10 cellular contexts compared by ENCODE assay signal in genomic region chr1:32181563-32181962, GRCh38. TPM values are rescaled to one million over a fixed set of nuclear protein-coding genes. Genes with fewer than 3 reads are reported as not detected.
DNase-seq lines count a peak whose midpoint lies in the region; ATAC-seq and TF ChIP-seq lines count a peak whose summit lies in the region.
"Had no signal": no experiment of that assay in that cellular context is flagged by ENCODE, and none has a peak within 500 bp of the region (broad histone marks: within the 10 kb centered on the region; RNA-seq: fewer than 3 reads in every experiment).

No MANE protein-coding gene starts in this region.

- no peak overlapping the region for H3K27ac ChIP-seq in left lung
- no peak overlapping the region for H3K27ac ChIP-seq in thoracic aorta

- no peak for ATAC-seq in activated T-cell treated with anti-CD3 and anti-CD28 coated beads, Interleukin-2, amount 50 U/mL, for 72 hours (replicated peaks in 1 of 2)
- ATAC-seq in left lung, result no peak
- ATAC-seq in thoracic aorta (ENCODE audit: insufficient number of reproducible peaks, low FRiP score, low read depth), result no peak
- no peak for ATAC-seq in GM18870 (IDR thresholded peaks at IDR 0.05; ENCODE audit: unreplicated experiment)

- H3K4me1 ChIP-seq in left lung (peaks cover 21 to 63% of the 10 kb centered on the region in 2 donors), thoracic aorta (ENCODE audit: control insufficient read depth in 1 of 2, low read depth in 2 of 2) (peaks cover 20 to 55% of the 10 kb centered on the region in 2 donors)

- H3K9me3 ChIP-seq in left lung (no peaks in the 10 kb centered on the region), thoracic aorta (no peaks in the 10 kb centered on the region)

- TF ChIP-seq CTCF in left lung (IDR thresholded peaks at IDR 0.05) (no peak), thoracic aorta (IDR thresholded peaks at IDR 0.05) (no peak)

- peaks cover 33 to 51% of the 10 kb centered on the region in 2 donors for H3K36me3 Mint-ChIP-seq in activated T-cell treated with anti-CD3 and anti-CD28 coated beads, Interleukin-2, amount 50 U/mL, for 72 hours (ENCODE audit: insufficient read depth in 2 of 2)
- H3K36me3 Mint-ChIP-seq in activated naive CD8-positive, alpha-beta T cell treated with anti-CD3 and anti-CD28 coated beads for 36 hours, result peaks cover 55% of the 10 kb centered on the region

- peak overlapping the region; percentile 98 to 99 for H3K4me3 Mint-ChIP-seq in activated T-cell treated with anti-CD3 and anti-CD28 coated beads, Interleukin-2, amount 50 U/mL, for 72 hours
- peak overlapping the region; percentile 95 for H3K4me3 Mint-ChIP-seq in activated naive CD8-positive, alpha-beta T cell treated with anti-CD3 and anti-CD28 coated beads for 36 hours

- intact Hi-C loops in left lung (cut with DNase I), result no loop called here

- H3K27me3 ChIP-seq in left lung (no peaks in the 10 kb centered on the region), thoracic aorta (replicated peaks; ENCODE audit: insufficient read depth) (no peaks in the 10 kb centered on the region)

- H3K27ac Mint-ChIP-seq in activated T-cell treated with anti-CD3 and anti-CD28 coated beads, Interleukin-2, amount 50 U/mL, for 72 hours, result peak overlapping the region; percentile 98
- peak overlapping the region; percentile 96 for H3K27ac Mint-ChIP-seq in activated naive CD8-positive, alpha-beta T cell treated with anti-CD3 and anti-CD28 coated beads for 36 hours

- no peaks in the 10 kb centered on the region for H3K27me3 Mint-ChIP-seq in activated T-cell treated with anti-CD3 and anti-CD28 coated beads, Interleukin-2, amount 50 U/mL, for 72 hours (ENCODE audit: low read depth)
- no peaks in the 10 kb centered on the region for H3K27me3 Mint-ChIP-seq in activated naive CD8-positive, alpha-beta T cell treated with anti-CD3 and anti-CD28 coated beads for 36 hours

- H3K36me3 ChIP-seq in left lung, result peaks cover 0 to 51% of the 10 kb centered on the region in 2 donors
- H3K36me3 ChIP-seq in thoracic aorta, result peaks cover 11% of the 10 kb centered on the region

- DNase-seq in activated T-cell treated with anti-CD3 and anti-CD28 coated beads, Interleukin-2, amount 50 U/mL, for 72 hours, result no peak
- no peak for DNase-seq in activated T-cell treated with anti-CD3 and anti-CD28 coated beads, Interleukin-2, amount 50 U/mL, for 48 hours
- no peak for DNase-seq in activated naive CD8-positive, alpha-beta T cell treated with anti-CD3 and anti-CD28 coated beads for 36 hours
- DNase-seq in left lung, result no peak
- DNase-seq in thoracic aorta (ENCODE audit: low spot score), result no peak
- no peak for DNase-seq in HuH-7.5 (ENCODE audit: low spot score)
- no peak for DNase-seq in NCI-H1092 treated with DMSO at 0.1 percent for 48 hours (lab: John Stamatoyannopoulos, UW)
- DNase-seq: activated effector memory CD4-positive, alpha-beta T cell treated with Interleukin-2 at 50 U/mL for 16 hours; RPMI8226 had no signal

- H3K4me1 Mint-ChIP-seq in activated T-cell treated with anti-CD3 and anti-CD28 coated beads, Interleukin-2, amount 50 U/mL, for 72 hours (ENCODE audit: low read depth), result peaks cover 69% of the 10 kb centered on the region
- peaks cover 56% of the 10 kb centered on the region for H3K4me1 Mint-ChIP-seq in activated naive CD8-positive, alpha-beta T cell treated with anti-CD3 and anti-CD28 coated beads for 36 hours

- H3K9me3 Mint-ChIP-seq in activated T-cell treated with anti-CD3 and anti-CD28 coated beads, Interleukin-2, amount 50 U/mL, for 72 hours, result no peaks in the 10 kb centered on the region
- H3K9me3 Mint-ChIP-seq in activated naive CD8-positive, alpha-beta T cell treated with anti-CD3 and anti-CD28 coated beads for 36 hours, result no peaks in the 10 kb centered on the region

- H3K4me3 ChIP-seq in left lung, result peak overlapping the region; percentile 62 to 80
- peak overlapping the region; percentile 82 for H3K4me3 ChIP-seq in thoracic aorta

RNA-seq across cellular contexts. Expression of gene TXLNA, which starts 2.1 kb away (rescaled TPM):
- total RNA-seq in activated T-cell treated with anti-CD3 and anti-CD28 coated beads, Interleukin-2, amount 50 U/mL, for 72 hours, result 100 to 1,000 TPM in 1 of 2 donors, 10 to 100 TPM in 1; 97.1 to 113 TPM
- 10 to 100 TPM; 84.0 to 84.4 TPM for total RNA-seq in activated naive CD8-positive, alpha-beta T cell treated with anti-CD3 and anti-CD28 coated beads for 36 hours
- 10 to 100 TPM; 54.0 to 56.4 TPM for total RNA-seq in left lung
- 10 to 100 TPM; 57.5 to 89.5 TPM for total RNA-seq in thoracic aorta

RNA-seq across cellular contexts. Expression of gene CCDC28B, which starts 18.8 kb away (rescaled TPM):
- total RNA-seq in activated T-cell treated with anti-CD3 and anti-CD28 coated beads, Interleukin-2, amount 50 U/mL, for 72 hours, result 10 to 100 TPM; 20.0 to 24.6 TPM
- 10 to 100 TPM; 29.0 to 29.1 TPM for total RNA-seq in activated naive CD8-positive, alpha-beta T cell treated with anti-CD3 and anti-CD28 coated beads for 36 hours
- 1 to 10 TPM; 7.2 to 9.0 TPM for total RNA-seq in left lung
- total RNA-seq in thoracic aorta, result 1 to 10 TPM in 1 of 2 donors, not detected in 1; 2.0 TPM

RNA-seq across cellular contexts. Expression of gene IQCC, which starts 23.9 kb away (rescaled TPM):
- total RNA-seq in activated T-cell treated with anti-CD3 and anti-CD28 coated beads, Interleukin-2, amount 50 U/mL, for 72 hours, result 1 to 10 TPM; 3.7 to 4.6 TPM
- 1 to 10 TPM; 4.8 to 5.0 TPM for total RNA-seq in activated naive CD8-positive, alpha-beta T cell treated with anti-CD3 and anti-CD28 coated beads for 36 hours
- 1 to 10 TPM; 1.9 to 2.3 TPM for total RNA-seq in left lung
- total RNA-seq in thoracic aorta, result 1 to 10 TPM in 1 of 2 donors, not detected in 1; 1.4 TPM

RNA-seq across cellular contexts. Expression of gene DCDC2B, which starts 27.3 kb away (rescaled TPM):
- under 1 TPM in 1 of 2 donors, not detected in 1; 0.21 TPM for total RNA-seq in activated T-cell treated with anti-CD3 and anti-CD28 coated beads, Interleukin-2, amount 50 U/mL, for 72 hours
- not detected for total RNA-seq in activated naive CD8-positive, alpha-beta T cell treated with anti-CD3 and anti-CD28 coated beads for 36 hours
- total RNA-seq in left lung (1 to 10 TPM in 1 of 2 donors, not detected in 1; 2.3 TPM), thoracic aorta (not detected)

RNA-seq across cellular contexts. Expression of gene TMEM234, which starts 40.6 kb away (rescaled TPM):
- 10 to 100 TPM in 1 of 2 donors, 1 to 10 TPM in 1; 9.8 to 10.5 TPM for total RNA-seq in activated T-cell treated with anti-CD3 and anti-CD28 coated beads, Interleukin-2, amount 50 U/mL, for 72 hours
- 1 to 10 TPM; 5.7 to 6.5 TPM for total RNA-seq in activated naive CD8-positive, alpha-beta T cell treated with anti-CD3 and anti-CD28 coated beads for 36 hours
- 10 to 100 TPM; 19.3 to 21.0 TPM for total RNA-seq in left lung
- 10 to 100 TPM in 1 of 2 donors, 1 to 10 TPM in 1; 9.5 to 20.0 TPM for total RNA-seq in thoracic aorta
